1 cellular context compared by ENCODE assay signal in the genomic region with DNA sequence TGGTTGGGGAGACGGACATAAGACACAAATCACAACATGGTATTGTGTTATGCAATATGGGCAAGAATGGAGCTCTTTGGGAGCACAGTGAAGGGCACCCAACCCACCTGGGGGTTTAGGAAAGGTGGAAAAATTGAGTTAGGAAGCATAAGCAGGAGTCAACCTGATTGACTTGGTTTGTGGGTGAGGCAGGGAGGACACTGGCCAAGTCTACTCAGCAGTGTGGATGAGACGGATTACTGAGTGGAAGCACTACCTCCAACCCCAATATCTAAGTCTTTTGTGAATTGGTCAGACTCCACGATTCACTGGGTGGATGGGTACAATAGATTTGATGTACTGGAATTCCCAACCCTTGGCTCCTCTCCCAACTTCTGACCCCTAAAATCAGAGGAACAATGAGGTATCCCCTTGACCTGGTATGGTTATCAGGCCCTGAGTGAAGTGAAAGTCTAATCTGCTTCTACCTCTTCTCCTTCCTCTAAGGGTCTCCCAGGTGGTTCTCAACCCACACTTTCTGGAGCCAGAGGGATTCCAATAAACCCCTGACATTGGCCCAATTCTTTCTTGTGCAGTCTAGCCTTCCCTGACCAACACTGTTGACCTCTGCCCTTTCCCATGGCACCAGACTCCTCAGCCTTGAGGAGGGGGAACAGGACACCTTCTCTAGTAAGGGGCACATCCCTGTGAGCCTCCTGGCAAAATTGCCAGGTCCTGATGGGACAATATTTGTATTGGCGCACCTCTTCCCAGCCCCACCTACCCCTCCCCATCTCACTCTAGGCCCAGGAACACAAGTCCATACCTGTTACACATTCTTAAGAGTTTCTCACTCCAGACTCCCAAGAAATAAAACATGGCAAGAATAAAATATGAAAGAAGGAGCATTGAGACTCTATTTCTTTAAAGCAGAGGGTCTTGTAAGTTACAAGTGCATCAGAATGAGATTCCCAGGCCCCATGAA.
TF ChIP-seq lines count a peak whose summit lies in the region.

No MANE protein-coding gene starts in this region.

TF ChIP-seq in WTC11, 78 proteins besides CTCF, POLR2A, EP300 and RAD21 (continued from another document):
- TF ChIP-seq, protein P1, sequence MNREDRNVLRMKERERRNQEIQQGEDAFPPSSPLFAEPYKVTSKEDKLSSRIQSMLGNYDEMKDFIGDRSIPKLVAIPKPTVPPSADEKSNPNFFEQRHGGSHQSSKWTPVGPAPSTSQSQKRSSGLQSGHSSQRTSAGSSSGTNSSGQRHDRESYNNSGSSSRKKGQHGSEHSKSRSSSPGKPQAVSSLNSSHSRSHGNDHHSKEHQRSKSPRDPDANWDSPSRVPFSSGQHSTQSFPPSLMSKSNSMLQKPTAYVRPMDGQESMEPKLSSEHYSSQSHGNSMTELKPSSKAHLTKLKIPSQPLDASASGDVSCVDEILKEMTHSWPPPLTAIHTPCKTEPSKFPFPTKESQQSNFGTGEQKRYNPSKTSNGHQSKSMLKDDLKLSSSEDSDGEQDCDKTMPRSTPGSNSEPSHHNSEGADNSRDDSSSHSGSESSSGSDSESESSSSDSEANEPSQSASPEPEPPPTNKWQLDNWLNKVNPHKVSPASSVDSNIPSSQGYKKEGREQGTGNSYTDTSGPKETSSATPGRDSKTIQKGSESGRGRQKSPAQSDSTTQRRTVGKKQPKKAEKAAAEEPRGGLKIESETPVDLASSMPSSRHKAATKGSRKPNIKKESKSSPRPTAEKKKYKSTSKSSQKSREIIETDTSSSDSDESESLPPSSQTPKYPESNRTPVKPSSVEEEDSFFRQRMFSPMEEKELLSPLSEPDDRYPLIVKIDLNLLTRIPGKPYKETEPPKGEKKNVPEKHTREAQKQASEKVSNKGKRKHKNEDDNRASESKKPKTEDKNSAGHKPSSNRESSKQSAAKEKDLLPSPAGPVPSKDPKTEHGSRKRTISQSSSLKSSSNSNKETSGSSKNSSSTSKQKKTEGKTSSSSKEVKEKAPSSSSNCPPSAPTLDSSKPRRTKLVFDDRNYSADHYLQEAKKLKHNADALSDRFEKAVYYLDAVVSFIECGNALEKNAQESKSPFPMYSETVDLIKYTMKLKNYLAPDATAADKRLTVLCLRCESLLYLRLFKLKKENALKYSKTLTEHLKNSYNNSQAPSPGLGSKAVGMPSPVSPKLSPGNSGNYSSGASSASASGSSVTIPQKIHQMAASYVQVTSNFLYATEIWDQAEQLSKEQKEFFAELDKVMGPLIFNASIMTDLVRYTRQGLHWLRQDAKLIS (CRISPR knock-in tag; IDR thresholded peaks at IDR 0.05; ENCODE audit: borderline replicate concordance): no peak
- TF ChIP-seq ZBTB21 (CRISPR knock-in tag; IDR thresholded peaks at IDR 0.05; ENCODE audit: borderline replicate concordance): no peak
- TF ChIP-seq, protein P2, sequence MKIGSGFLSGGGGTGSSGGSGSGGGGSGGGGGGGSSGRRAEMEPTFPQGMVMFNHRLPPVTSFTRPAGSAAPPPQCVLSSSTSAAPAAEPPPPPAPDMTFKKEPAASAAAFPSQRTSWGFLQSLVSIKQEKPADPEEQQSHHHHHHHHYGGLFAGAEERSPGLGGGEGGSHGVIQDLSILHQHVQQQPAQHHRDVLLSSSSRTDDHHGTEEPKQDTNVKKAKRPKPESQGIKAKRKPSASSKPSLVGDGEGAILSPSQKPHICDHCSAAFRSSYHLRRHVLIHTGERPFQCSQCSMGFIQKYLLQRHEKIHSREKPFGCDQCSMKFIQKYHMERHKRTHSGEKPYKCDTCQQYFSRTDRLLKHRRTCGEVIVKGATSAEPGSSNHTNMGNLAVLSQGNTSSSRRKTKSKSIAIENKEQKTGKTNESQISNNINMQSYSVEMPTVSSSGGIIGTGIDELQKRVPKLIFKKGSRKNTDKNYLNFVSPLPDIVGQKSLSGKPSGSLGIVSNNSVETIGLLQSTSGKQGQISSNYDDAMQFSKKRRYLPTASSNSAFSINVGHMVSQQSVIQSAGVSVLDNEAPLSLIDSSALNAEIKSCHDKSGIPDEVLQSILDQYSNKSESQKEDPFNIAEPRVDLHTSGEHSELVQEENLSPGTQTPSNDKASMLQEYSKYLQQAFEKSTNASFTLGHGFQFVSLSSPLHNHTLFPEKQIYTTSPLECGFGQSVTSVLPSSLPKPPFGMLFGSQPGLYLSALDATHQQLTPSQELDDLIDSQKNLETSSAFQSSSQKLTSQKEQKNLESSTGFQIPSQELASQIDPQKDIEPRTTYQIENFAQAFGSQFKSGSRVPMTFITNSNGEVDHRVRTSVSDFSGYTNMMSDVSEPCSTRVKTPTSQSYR (CRISPR knock-in tag; IDR thresholded peaks at IDR 0.05): no peak
